In genomic region chr4:123578276-123579014, GRCh38 we compare ENCODE assay signal across 31 cellular contexts.
"Had no signal": no experiment of that assay in that cellular context is flagged by ENCODE, and none has a peak within 500 bp of the region (broad histone marks: within the 10 kb centered on the region; RNA-seq: fewer than 3 reads in every experiment).

No MANE protein-coding gene starts in this region.

- H3K27ac ChIP-seq: brain microvascular endothelial cell, RWPE1 had no signal

- H3K4me3 Mint-ChIP-seq: activated CD4-positive, alpha-beta T cell treated with anti-CD3 and anti-CD28 coated beads for 36 hours; activated CD4-positive, alpha-beta T cell treated with anti-CD3 and anti-CD28 coated beads, Interleukin-2, amount 10 ng/mL, durations not matched to agents 7 days and 5 days; activated CD8-positive, alpha-beta T cell treated with anti-CD3 and anti-CD28 coated beads, Interleukin-2, amount 10 ng/mL, durations not matched to agents 7 days and 5 days; activated naive CD4-positive, alpha-beta T cell treated with anti-CD3 and anti-CD28 coated beads for 36 hours; activated T-cell treated with anti-CD3 and anti-CD28 coated beads, Interleukin-2, amount 50 U/mL, for 24 hours; T-helper 1 cell treated with Interleukin-12 subunit alpha and Interleukin-12 subunit beta and Interleukin-4 antibody, amounts not matched to agents 30 μg/mL and 1 μg/mL, for 36 hours; T-helper 2 cell treated with Interferon-gamma antibody and Interleukin-4, amounts not matched to agents 5 μg/mL and 100 μg/mL, for 36 hours; WTC11 had no signal

- H3K27me3 ChIP-seq: brain microvascular endothelial cell had no signal

- H3K4me1 Mint-ChIP-seq: activated CD4-positive, alpha-beta T cell treated with anti-CD3 and anti-CD28 coated beads for 36 hours; activated CD4-positive, alpha-beta T cell treated with anti-CD3 and anti-CD28 coated beads, Interleukin-2, amount 10 ng/mL, durations not matched to agents 7 days and 5 days had no signal

- H3K27me3 Mint-ChIP-seq: activated CD4-positive, alpha-beta T cell treated with anti-CD3 and anti-CD28 coated beads for 36 hours; activated T-cell treated with anti-CD3 and anti-CD28 coated beads, Interleukin-2, amount 50 U/mL, for 24 hours had no signal

- H3K36me3 ChIP-seq: brain microvascular endothelial cell had no signal

- DNase-seq: activated CD4-positive, alpha-beta T cell treated with anti-CD3 and anti-CD28 coated beads for 36 hours; activated CD4-positive, alpha-beta T cell treated with anti-CD3 and anti-CD28 coated beads, Interleukin-2, amount 10 ng/mL, durations not matched to agents 7 days and 5 days; activated CD4-positive, alpha-beta T cell treated with anti-CD3 and anti-CD28 coated beads, Interleukin-2, amount 50 U/mL, for 48 hours; activated CD8-positive, alpha-beta T cell treated with anti-CD3 and anti-CD28 coated beads, Interleukin-2, amount 10 ng/mL, durations not matched to agents 7 days and 5 days; activated gamma-delta T cell treated with Interleukin-2 at 50 U/mL for 16 hours; activated naive CD4-positive, alpha-beta T cell treated with anti-CD3 and anti-CD28 coated beads for 36 hours; activated T-cell treated with anti-CD3 and anti-CD28 coated beads, Interleukin-2, amount 50 U/mL, for 24 hours; anterior cingulate cortex; brain microvascular endothelial cell; central memory CD4-positive, alpha-beta T cell; KG1; MM.1S; MV-4-11; NCI-H1092; NCI-H1417; NCI-H146; NCI-H187; NCI-H2029 treated with DMSO at 0.1 percent for 48 hours; NCI-H2107; NCI-H2171; NCI-H510A; NCI-H526; NCI-H748 treated with DMSO at 0.1 percent for 48 hours; NK-92 treated with Interleukin-12 subunit alpha and Interleukin-12 subunit beta, amount 100 ng/mL, for 24 hours; PC-3; SIG-M5 had no signal

- H3K27ac Mint-ChIP-seq: activated CD4-positive, alpha-beta T cell treated with anti-CD3 and anti-CD28 coated beads for 36 hours; activated CD4-positive, alpha-beta T cell treated with anti-CD3 and anti-CD28 coated beads, Interleukin-2, amount 10 ng/mL, durations not matched to agents 7 days and 5 days; activated CD8-positive, alpha-beta T cell treated with anti-CD3 and anti-CD28 coated beads, Interleukin-2, amount 10 ng/mL, durations not matched to agents 7 days and 5 days; activated naive CD4-positive, alpha-beta T cell treated with anti-CD3 and anti-CD28 coated beads for 36 hours; activated naive CD4-positive, alpha-beta T cell treated with anti-CD3 and anti-CD28 coated beads, Interleukin-2, amount 50 U/mL, for 72 hours; activated T-cell treated with anti-CD3 and anti-CD28 coated beads, Interleukin-2, amount 50 U/mL, for 24 hours; T-helper 1 cell treated with Interleukin-12 subunit alpha and Interleukin-12 subunit beta and Interleukin-4 antibody, amounts not matched to agents 30 μg/mL and 1 μg/mL, for 36 hours; T-helper 2 cell treated with Interferon-gamma antibody and Interleukin-4, amounts not matched to agents 5 μg/mL and 100 μg/mL, for 36 hours; WTC11 had no signal
